In genomic region chr5:111668713-111669112, GRCh38 we compare ENCODE assay signal across 21 cellular contexts.
DNase-seq lines count a peak whose midpoint lies in the region; ATAC-seq and TF ChIP-seq lines count a peak whose summit lies in the region.
"Had no signal": no experiment of that assay in that cellular context is flagged by ENCODE, and none has a peak within 500 bp of the region (broad histone marks: within the 10 kb centered on the region; RNA-seq: fewer than 3 reads in every experiment).

No MANE protein-coding gene starts in this region.

- H2AK5ac ChIP-seq in trophoblast cell (ENCODE audit: low read length) = no peak overlapping the region

- no peak overlapping the region for H3K4me2 ChIP-seq in trophoblast cell (ENCODE audit: low read length)

- DNase-seq in GM03348 (ENCODE audit: low spot score) = peak; percentile 41
- DNase-seq in M059J (ENCODE audit: low read depth) = peak; percentile 30
- DNase-seq in choroid plexus epithelial cell (ENCODE audit: low read depth) = peak; percentile 9
- peak; percentile 41 to 75 for DNase-seq in trophoblast cell
- no peak for DNase-seq in NCI-H1092 treated with DMSO at 0.1 percent for 48 hours (lab: John Stamatoyannopoulos, UW)
- DNase-seq: activated CD4-positive, CD25-positive, alpha-beta regulatory T cell; activated CD8-positive, alpha-beta memory T cell treated with anti-CD3 and anti-CD28 coated beads for 24 hours; activated T-cell treated with anti-CD3 and anti-CD28 coated beads, Interleukin-2, amount 50 U/mL, for 48 hours; Caco-2; effector memory CD8-positive, alpha-beta T cell; H9; heart left ventricle; lower lobe of right lung; NCI-H2081; pancreas; sigmoid colon; stimulated activated CD4-positive, alpha-beta T cell treated with anti-CD3 and anti-CD28 coated beads, Interleukin-1b, Interleukin-23, amount 100 ng/mL, for 48 hours; stimulated activated naive CD8-positive, alpha-beta T cell treated with anti-CD3 and anti-CD28 coated beads, Interleukin-15, Interleukin-2, amounts not matched to agents 100 U/mL and 50 U/mL, for 24 hours; tibial artery had no signal

- no peak overlapping the region for H3K27ac ChIP-seq in trophoblast cell (ENCODE audit: low read depth, low read length)
- H3K27ac ChIP-seq: heart left ventricle, lower lobe of right lung, pancreas, sigmoid colon, tibial artery had no signal

- ATAC-seq in HG03378 (IDR thresholded peaks at IDR 0.05; ENCODE audit: unreplicated experiment) (no peak), HG02642 (IDR thresholded peaks at IDR 0.05; ENCODE audit: poor library complexity, unreplicated experiment) (no peak)
- ATAC-seq: effector memory CD8-positive, alpha-beta T cell; heart left ventricle; lower lobe of right lung; pancreas; stimulated activated naive CD8-positive, alpha-beta T cell treated with anti-CD3 and anti-CD28 coated beads, Interleukin-15, Interleukin-2, amounts not matched to agents 100 U/mL and 50 U/mL, for 24 hours had no signal

- no peak for TF ChIP-seq CTCF in choroid plexus epithelial cell (conservative IDR thresholded peaks at IDR 0.05; ENCODE audit: low read depth, low read length)

- H3K79me2 ChIP-seq in trophoblast cell (ENCODE audit: control insufficient read depth, insufficient read depth, low read length, poor library complexity) = no peaks in the 10 kb centered on the region

- no peak overlapping the region for H3K4ac ChIP-seq in trophoblast cell (ENCODE audit: low read depth, low read length)

- H2AFZ ChIP-seq in trophoblast cell (ENCODE audit: insufficient read depth, low read length, poor library complexity) = no peak overlapping the region

- H4K8ac ChIP-seq in trophoblast cell (ENCODE audit: low read depth, low read length) = no peak overlapping the region

- no CpG with 5 or more reads among the region's 1 CpG for WGBS in trophoblast cell (ENCODE audit: extremely low coverage, insufficient coverage, insufficient read length)

- no peak overlapping the region for H2BK12ac ChIP-seq in trophoblast cell (ENCODE audit: low read length)

- no peaks in the 10 kb centered on the region for H3K36me3 ChIP-seq in trophoblast cell (ENCODE audit: control insufficient read depth in 1 of 2, insufficient read depth in 2 of 2, low read length in 2 of 2)
- H3K36me3 ChIP-seq: heart left ventricle, lower lobe of right lung, pancreas, sigmoid colon, tibial artery had no signal

- no peak overlapping the region for H4K91ac ChIP-seq in trophoblast cell (ENCODE audit: low read depth, low read length)

- no peaks in the 10 kb centered on the region for H3K9me3 ChIP-seq in trophoblast cell (ENCODE audit: insufficient read depth, low read depth, low read length)
- H3K9me3 ChIP-seq: Caco-2, heart left ventricle, lower lobe of right lung, pancreas, sigmoid colon, tibial artery had no signal

- no peak overlapping the region for H3K4me3 ChIP-seq in choroid plexus epithelial cell (ENCODE audit: low read depth, low read length)
- no peak overlapping the region for H3K4me3 ChIP-seq in trophoblast cell (ENCODE audit: low read depth, low read length)
- H3K4me3 ChIP-seq: heart left ventricle, lower lobe of right lung, pancreas, sigmoid colon, tibial artery had no signal

- no peak overlapping the region for H3K18ac ChIP-seq in trophoblast cell (ENCODE audit: low read length)

- no peak overlapping the region for H3K9ac ChIP-seq in trophoblast cell (ENCODE audit: low read length)

- no peaks in the 10 kb centered on the region for H3K27me3 ChIP-seq in trophoblast cell (ENCODE audit: insufficient read depth, low read length)
- H3K27me3 ChIP-seq: heart left ventricle, pancreas, sigmoid colon, tibial artery had no signal

- H3K23ac ChIP-seq in trophoblast cell (ENCODE audit: low read length) = no peak overlapping the region

- H3K14ac ChIP-seq in trophoblast cell (ENCODE audit: low read length) = no peak overlapping the region

- H3K79me1 ChIP-seq in trophoblast cell (ENCODE audit: low read length) = no peaks in the 10 kb centered on the region

- peaks cover 0 to 4% of the 10 kb centered on the region in 2 experiments for H3K4me1 ChIP-seq in trophoblast cell (ENCODE audit: control insufficient read depth in 1 of 2, insufficient read depth in 2 of 2, low read length in 2 of 2)
- H3K4me1 ChIP-seq: Caco-2, heart left ventricle, lower lobe of right lung, pancreas, sigmoid colon, tibial artery had no signal

- H2BK120ac ChIP-seq in trophoblast cell (ENCODE audit: insufficient read depth, low read length, poor library complexity) = no peak overlapping the region

- H2BK5ac ChIP-seq in trophoblast cell (ENCODE audit: low read depth, low read length, poor library complexity) = no peak overlapping the region

- H4K12ac ChIP-seq in trophoblast cell (ENCODE audit: low read depth, low read length) = no peak overlapping the region
